Comparison of ENCODE assay signal across 27 cellular contexts in genomic region chr9:132062768-132063167, GRCh38.
"Had no signal": no experiment of that assay in that cellular context is flagged by ENCODE, and none has a peak within 500 bp of the region (broad histone marks: within the 10 kb centered on the region; RNA-seq: fewer than 3 reads in every experiment).

No MANE protein-coding gene starts in this region.

- ATAC-seq: activated CD8-positive, alpha-beta T cell treated with anti-CD3 and anti-CD28 coated beads for 36 hours; activated T-cell treated with anti-CD3 and anti-CD28 coated beads, Interleukin-2, amount 50 U/mL, for 72 hours; activated T-helper 17 cell treated with anti-CD3 and anti-CD28 coated beads, Interleukin-2, amount 50 U/mL, for 72 hours; PC-3 had no signal

- H3K4me1 ChIP-seq: breast epithelium, Peyer's patch, SJSA1 had no signal

- H3K36me3 ChIP-seq: breast epithelium had no signal

- H3K4me2 ChIP-seq: SK-N-SH had no signal

- H3K9me3 ChIP-seq: ascending aorta, breast epithelium, Peyer's patch, SK-N-SH had no signal

- DNase-seq: activated CD4-positive, alpha-beta T cell treated with anti-CD3 and anti-CD28 coated beads, Interleukin-2, amount 10 ng/mL, durations not matched to agents 24 days and 14 days; activated CD4-positive, alpha-beta T cell treated with anti-CD3 and anti-CD28 coated beads, Interleukin-2, amount 50 U/mL, for 4 hours; activated CD8-positive, alpha-beta T cell treated with anti-CD3 and anti-CD28 coated beads for 36 hours; activated effector memory CD4-positive, alpha-beta T cell treated with anti-CD3 and anti-CD28 coated beads, Interleukin-2, amount 50 U/mL, for 16 hours; activated naive CD4-positive, alpha-beta T cell; activated naive CD8-positive, alpha-beta T cell treated with anti-CD3 and anti-CD28 coated beads, Interleukin-2, amount 10 ng/mL, durations not matched to agents 7 days and 5 days; activated T-cell treated with anti-CD3 and anti-CD28 coated beads, Interleukin-2, amount 50 U/mL, for 1 hour; activated T-cell treated with anti-CD3 and anti-CD28 coated beads, Interleukin-2, amount 50 U/mL, for 72 hours; amygdala; caudate nucleus; cerebellar nuclear complex; MM.1S; NCI-H1092; NCI-H1436 treated with DMSO at 0.1 percent for 48 hours; NCI-H1694 treated with DMSO at 0.1 percent for 48 hours; NCI-H2029; NCI-H345; NCI-H524 treated with DMSO at 0.1 percent for 48 hours; PC-3; Peyer's patch; RPMI8226; SHP77 treated with DMSO at 0.1 percent for 48 hours; SK-N-SH had no signal

- H3K9ac ChIP-seq: SK-N-SH had no signal

- H3K27ac ChIP-seq: ascending aorta, breast epithelium, Peyer's patch, SJSA1 had no signal

- H3K27me3 ChIP-seq: ascending aorta, breast epithelium, Peyer's patch, SJSA1 had no signal

- H3K4me3 ChIP-seq: ascending aorta, breast epithelium, Peyer's patch, SJSA1 had no signal
